In genomic region chr7:44196450-44196872, GRCh38 we compare ENCODE assay signal across 8 cellular contexts. TPM values are rescaled to one million over a fixed set of nuclear protein-coding genes. Genes with fewer than 3 reads are reported as not detected.
DNase-seq lines count a peak whose midpoint lies in the region; ATAC-seq and TF ChIP-seq lines count a peak whose summit lies in the region.

No MANE protein-coding gene starts in this region.

- no peaks in the 10 kb centered on the region for H3K9me3 ChIP-seq in Karpas-422 (ENCODE audit: low read length)
- H3K9me3 ChIP-seq in SK-N-MC (ENCODE audit: low read depth, low read length) = no peaks in the 10 kb centered on the region
- no peaks in the 10 kb centered on the region for H3K9me3 ChIP-seq in mucosa of descending colon

- ATAC-seq in mucosa of descending colon = no peak
- no peak for ATAC-seq in GM21737 (IDR thresholded peaks at IDR 0.05; ENCODE audit: unreplicated experiment)

- no peak overlapping the region for H3K4me3 Mint-ChIP-seq in activated T-cell treated with anti-CD3 and anti-CD28 coated beads, Interleukin-2, amount 50 U/mL, for 24 hours

- H3K27ac ChIP-seq in Karpas-422 (ENCODE audit: low read length) = no peak overlapping the region
- H3K27ac ChIP-seq in SK-N-MC = no peak overlapping the region

- H4K20me1 ChIP-seq in Karpas-422 (ENCODE audit: insufficient read depth, low read depth, low read length) = peaks cover under 1% of the 10 kb centered on the region; the same call in 1 of the 2 replicates

- peaks cover 4% of the 10 kb centered on the region for H3K36me3 Mint-ChIP-seq in activated T-cell treated with anti-CD3 and anti-CD28 coated beads, Interleukin-2, amount 50 U/mL, for 24 hours (ENCODE audit: low read depth)

- H3K9me3 Mint-ChIP-seq in activated T-cell treated with anti-CD3 and anti-CD28 coated beads, Interleukin-2, amount 50 U/mL, for 24 hours = peaks cover 3% of the 10 kb centered on the region

- H3K79me2 ChIP-seq in Karpas-422 (ENCODE audit: low read length) = peaks cover 7% of the 10 kb centered on the region

- no peaks in the 10 kb centered on the region for H3K9me2 ChIP-seq in Karpas-422 (replicated peaks; ENCODE audit: insufficient read depth, low read length)

- peaks cover 18% of the 10 kb centered on the region for H3K27me3 Mint-ChIP-seq in activated T-cell treated with anti-CD3 and anti-CD28 coated beads, Interleukin-2, amount 50 U/mL, for 24 hours

- H3K27me3 ChIP-seq in Karpas-422 (ENCODE audit: low read length) = no peaks in the 10 kb centered on the region

- peaks cover 2% of the 10 kb centered on the region; the same call in 1 of the 2 replicates for H3K4me1 ChIP-seq in Karpas-422 (ENCODE audit: low read length)
- peaks cover under 1% of the 10 kb centered on the region for H3K4me1 ChIP-seq in mucosa of descending colon (ENCODE audit: low read depth)

- H3K9ac ChIP-seq in Karpas-422 (ENCODE audit: low read length) (no peak overlapping the region), SK-N-MC (ENCODE audit: insufficient read length) (no peak overlapping the region)

- H3K4me1 Mint-ChIP-seq in activated T-cell treated with anti-CD3 and anti-CD28 coated beads, Interleukin-2, amount 50 U/mL, for 24 hours (ENCODE audit: low read depth) = peaks cover 11% of the 10 kb centered on the region

- DNase-seq in activated T-cell treated with anti-CD3 and anti-CD28 coated beads, Interleukin-2, amount 50 U/mL, for 48 hours = peak; percentile 36 to 48
- DNase-seq in activated T-cell treated with anti-CD3 and anti-CD28 coated beads, Interleukin-2, amount 50 U/mL, for 24 hours = no peak
- DNase-seq in Karpas-422 (peak; percentile 79), SK-N-MC (ENCODE audit: low read depth, low spot score) (peak; percentile 5), epidermal melanocyte (ENCODE audit: insufficient read length, low spot score) (peak; percentile 84), mucosa of descending colon (peak in 1 of 3 donors; percentile 49)
- no peak for DNase-seq in stimulated activated naive CD4-positive, alpha-beta T cell treated with Interleukin-2 at 50 U/mL for 16 hours (lab: John Stamatoyannopoulos, UW)

- no peak overlapping the region for H3K4me2 ChIP-seq in Karpas-422 (ENCODE audit: low read depth, low read length, poor library complexity, severe bottlenecking)

- peak; percentile 18 for TF ChIP-seq CTCF in mucosa of descending colon (IDR thresholded peaks at IDR 0.05)

- no peak overlapping the region for H3K27ac Mint-ChIP-seq in activated T-cell treated with anti-CD3 and anti-CD28 coated beads, Interleukin-2, amount 50 U/mL, for 24 hours

- intact Hi-C loops in mucosa of descending colon (cut with DNase I, micrococcal nuclease) = no loop called here

- H3K36me3 ChIP-seq in Karpas-422 (ENCODE audit: insufficient read depth, low read length) (no peaks in the 10 kb centered on the region), SK-N-MC (ENCODE audit: insufficient read depth, low read length) (no peaks in the 10 kb centered on the region), mucosa of descending colon (ENCODE audit: low read depth) (no peaks in the 10 kb centered on the region)

- H3K4me3 ChIP-seq in Karpas-422 (ENCODE audit: low read length) (no peak overlapping the region), SK-N-MC (no peak overlapping the region), mucosa of descending colon (no peak overlapping the region)

- H2AFZ ChIP-seq in Karpas-422 (ENCODE audit: low read length) = 0 out of 2 replicates have a peak overlapping the region, but pooled peaks have one; percentile 6

RNA-seq across cellular contexts. Expression of gene YKT6, which starts 4.3 kb away (rescaled TPM):
- 63.1 and 88.6 TPM in 2 replicates for total RNA-seq in Karpas-422 (2014; rRNA removed; shearing (Covaris generic); ENCODE audit: low replicate concordance)
- total RNA-seq in mucosa of descending colon = 10 to 100 TPM; 72.0 to 79.5 (median 79.0) TPM

RNA-seq across cellular contexts. Expression of gene GCK, which starts 7.2 kb away (rescaled TPM):
- total RNA-seq in Karpas-422 (2014; rRNA removed; shearing (Covaris generic); ENCODE audit: low replicate concordance) = not detected in 2 replicates
- under 1 TPM in 1 of 3 donors, not detected in 2; 0.17 TPM for total RNA-seq in mucosa of descending colon

RNA-seq across cellular contexts. Expression of gene MYL7, which starts 55.3 kb away (rescaled TPM):
- not detected in 2 replicates for total RNA-seq in Karpas-422 (2014; rRNA removed; shearing (Covaris generic); ENCODE audit: low replicate concordance)
- total RNA-seq in mucosa of descending colon = 1 to 10 TPM in 1 of 3 donors, not detected in 2; 2.0 TPM

Comparison
In these comparisons a context has a peak if more than half of its experiments do, and no peak if none do; other contexts are left out.
1. DNase-seq: peak in activated T-cell treated with anti-CD3 and anti-CD28 coated beads, Interleukin-2, amount 50 U/mL, for 48 hours (2 of 2), Karpas-422 (single experiment), SK-N-MC (single experiment) and epidermal melanocyte (single experiment); none in activated T-cell treated with anti-CD3 and anti-CD28 coated beads, Interleukin-2, amount 50 U/mL, for 24 hours (single experiment) and stimulated activated naive CD4-positive, alpha-beta T cell treated with Interleukin-2 at 50 U/mL for 16 hours (single experiment).